28 cellular contexts compared by ENCODE assay signal in genomic region chr4:140943486-140943885, GRCh38.
DNase-seq lines count a peak whose midpoint lies in the region; ATAC-seq, FAIRE-seq and TF ChIP-seq lines count a peak whose summit lies in the region.
"Had no signal": no experiment of that assay in that cellular context is flagged by ENCODE, and none has a peak within 500 bp of the region (broad histone marks: within the 10 kb centered on the region; RNA-seq: fewer than 3 reads in every experiment).

No MANE protein-coding gene starts in this region.

- H3K36me3 ChIP-seq in adipocyte (ENCODE audit: control insufficient read depth, insufficient read depth, low read length, severe bottlenecking) (no peaks in the 10 kb centered on the region), HepG2 (replicated peaks in 1 of 2; ENCODE audit: control insufficient read depth in 1 of 2, insufficient read depth in 2 of 2, low read length in 2 of 2) (no peaks in the 10 kb centered on the region)
- H3K36me3 ChIP-seq: neutrophil, suprapubic skin had no signal

- H3K4me3 ChIP-seq in adipocyte (ENCODE audit: low read length) (peak overlapping the region; percentile 60), HepG2 (replicated peaks in 1 of 3; ENCODE audit: insufficient read depth in 1 of 3, low read depth in 2 of 3, low read length in 3 of 3) (no peak overlapping the region)
- H3K4me3 ChIP-seq: heart right ventricle, suprapubic skin had no signal

- TF ChIP-seq CTCF in HepG2 (CRISPR knock-in tag; IDR thresholded peaks at IDR 0.05) = no peak

- intact Hi-C loops in HepG2 (cut with micrococcal nuclease; ENCODE audit: unreplicated experiment) = no loop called here

- no peak for TF ChIP-seq RAD21 in HepG2 (CRISPR knock-in tag; IDR thresholded peaks at IDR 0.05)

- CTCF ChIA-PET in HepG2 (lab: Yijun Ruan, JAX; ENCODE audit: low intra/inter-chr PET ratio, low total read pairs) = no interaction called here

- ATAC-seq in HepG2 = no peak
- ATAC-seq in HG02885 (IDR thresholded peaks at IDR 0.05; ENCODE audit: poor library complexity, unreplicated experiment) = no peak
- no peak for ATAC-seq in HG02970 (IDR thresholded peaks at IDR 0.05; ENCODE audit: low FRiP score, unreplicated experiment)
- ATAC-seq: activated CD4-positive, alpha-beta T cell treated with anti-CD3 and anti-CD28 coated beads for 36 hours; heart right ventricle had no signal

- in situ Hi-C loops in HepG2 (cut with HindIII; ENCODE audit: extremely low pct_ligation_motif_present, low pct_unique_long_range_greater_than_20kb) = no loop called here

- H3K27ac ChIP-seq in HepG2 (ENCODE audit: extremely low read length, insufficient read depth, low read length) = no peak overlapping the region
- H3K27ac ChIP-seq: heart right ventricle, HL-60, neutrophil, suprapubic skin had no signal

- DNase-seq in Daoy (ENCODE audit: low read depth) (peak; percentile 30), adipocyte (ENCODE audit: low read depth) (peak; percentile 72), fibroblast of the conjunctiva (ENCODE audit: low read depth) (peak; percentile 24), renal cortical epithelial cell (ENCODE audit: low read depth) (peak; percentile 3), HepG2 (ENCODE audit: low spot score) (no peak), mucosa of gallbladder (ENCODE audit: low spot score) (no peak)
- DNase-seq: activated CD4-positive, alpha-beta T cell treated with anti-CD3 and anti-CD28 coated beads for 36 hours; activated CD8-positive, alpha-beta memory T cell treated with anti-CD3 and anti-CD28 coated beads, Interleukin-2, amount 50 U/mL, for 48 hours; activated gamma-delta T cell; AML-193; amygdala; Caco-2; GDM1; heart right ventricle; KG1; midbrain; NCI-H1092 treated with DMSO at 0.1 percent for 48 hours; NCI-H82; small intestine; stimulated activated CD4-positive, alpha-beta T cell treated with anti-CD3 and anti-CD28 coated beads, Interleukin-4, amount 100 ng/mL, for 4 hours; stimulated activated CD8-positive, alpha-beta memory T cell treated with anti-CD3 and anti-CD28 coated beads, Interleukin-4, amount 100 ng/mL, for 48 hours had no signal

- no peak overlapping the region for H2AFZ ChIP-seq in HepG2 (ENCODE audit: low read length)

- 0% methylated on average over 1 of the region's 1 CpG for WGBS in HepG2 (ENCODE audit: low lambda C conversion rate)

- TF ChIP-seq EP300 in HepG2 (IDR thresholded peaks at IDR 0.05; ENCODE audit: low read depth in 2 of 2, low read length in 2 of 2) = no peak
- no peak for TF ChIP-seq EP300 in HepG2 (CRISPR knock-in tag; IDR thresholded peaks at IDR 0.05; ENCODE audit: borderline replicate concordance)

- no peak for FAIRE-seq in HepG2 (lab: Jason Lieb, UNC)
- FAIRE-seq: colon, endothelial cell of umbilical vein, small intestine had no signal

- no peaks in the 10 kb centered on the region for H3K79me2 ChIP-seq in HepG2 (ENCODE audit: insufficient read depth, low read length)

- POLR2A ChIA-PET in HepG2 (lab: Yijun Ruan, JAX) = no interaction called here

- H3K4me2 ChIP-seq in HepG2 (ENCODE audit: low read depth, low read length) = no peak overlapping the region

- H3K4me1 ChIP-seq in adipocyte (ENCODE audit: control insufficient read depth, insufficient read depth, low read length) (peaks cover 39% of the 10 kb centered on the region), HepG2 (ENCODE audit: insufficient read depth, low read length) (no peaks in the 10 kb centered on the region)
- H3K4me1 ChIP-seq: Caco-2, suprapubic skin had no signal

- no peak for TF ChIP-seq POLR2A in HepG2 (IDR thresholded peaks at IDR 0.05; ENCODE audit: insufficient read depth in 1 of 2, low read depth in 2 of 2, low read length in 2 of 2)

- H3K27me3 ChIP-seq in adipocyte (replicated peaks; ENCODE audit: control insufficient read depth, insufficient read depth, low read length) (no peaks in the 10 kb centered on the region), HepG2 (ENCODE audit: control insufficient read depth in 1 of 2, insufficient read depth in 2 of 2, low read length in 2 of 2) (no peaks in the 10 kb centered on the region)
- H3K27me3 ChIP-seq: heart right ventricle, neutrophil, suprapubic skin had no signal

- H3K9ac ChIP-seq in adipocyte (ENCODE audit: low read length) = peak overlapping the region; percentile 53
- H3K9ac ChIP-seq in HepG2 (ENCODE audit: insufficient read depth, low read depth, low read length) = no peak overlapping the region

- no peaks in the 10 kb centered on the region for H4K20me1 ChIP-seq in HepG2 (ENCODE audit: insufficient read depth, low read length)

- no peaks in the 10 kb centered on the region for H3K9me3 ChIP-seq in adipocyte (ENCODE audit: control insufficient read depth, low read length)
- no peaks in the 10 kb centered on the region for H3K9me3 ChIP-seq in HepG2 (ENCODE audit: low read length)
- H3K9me3 ChIP-seq: Caco-2, heart right ventricle, neutrophil, suprapubic skin had no signal

- no TSS peak for BruUV-seq in HepG2 (replicated peaks; lab: Mats Ljungman, UMichigan)

TF ChIP-seq in HepG2, 621 proteins besides CTCF, POLR2A, EP300 and RAD21 (continues in another document):
- TF ChIP-seq RFX5 (IDR thresholded peaks at IDR 0.05; ENCODE audit: low read depth, low read length) (no peak), KAT7 (CRISPR knock-in tag; IDR thresholded peaks at IDR 0.05; ENCODE audit: borderline replicate concordance) (no peak), ZNF7 (CRISPR knock-in tag; IDR thresholded peaks at IDR 0.05) (no peak), ZHX2 (IDR thresholded peaks at IDR 0.05; ENCODE audit: low read depth) (no peak), ZHX2 (CRISPR knock-in tag; IDR thresholded peaks at IDR 0.05; ENCODE audit: borderline replicate concordance) (no peak), ZNF782 (CRISPR knock-in tag; IDR thresholded peaks at IDR 0.05; ENCODE audit: borderline replicate concordance) (no peak), GMEB1 (CRISPR knock-in tag; IDR thresholded peaks at IDR 0.05; ENCODE audit: borderline replicate concordance) (no peak), ZNF333 (CRISPR knock-in tag; IDR thresholded peaks at IDR 0.05; ENCODE audit: borderline replicate concordance) (no peak), ZNF354B (CRISPR knock-in tag; IDR thresholded peaks at IDR 0.05) (no peak), ZNF451 (CRISPR knock-in tag; IDR thresholded peaks at IDR 0.05) (no peak), SUZ12 (IDR thresholded peaks at IDR 0.05; ENCODE audit: low read depth, low read length) (no peak), SALL2 (CRISPR knock-in tag; IDR thresholded peaks at IDR 0.05) (no peak), THAP7 (CRISPR knock-in tag; IDR thresholded peaks at IDR 0.05) (no peak), ZNF30 (CRISPR knock-in tag; IDR thresholded peaks at IDR 0.05) (no peak)

Comparison
In these comparisons a context has a peak if more than half of its experiments do, and no peak if none do; other contexts are left out.
1. DNase-seq: peak in Daoy (single experiment), adipocyte (single experiment), fibroblast of the conjunctiva (single experiment) and renal cortical epithelial cell (single experiment); none in HepG2 (single experiment) and mucosa of gallbladder (single experiment).